ENCODE assay signal across 8 cellular contexts in genomic region chr17:43701318-43701743, GRCh38. TPM values are rescaled to one million over a fixed set of nuclear protein-coding genes. Genes with fewer than 3 reads are reported as not detected.
DNase-seq lines count a peak whose midpoint lies in the region; ATAC-seq and TF ChIP-seq lines count a peak whose summit lies in the region.

No MANE protein-coding gene starts in this region.

- no peak overlapping the region for H3K27ac Mint-ChIP-seq in CD4-positive, alpha-beta T cell

- H3K4me1 Mint-ChIP-seq in CD4-positive, alpha-beta T cell (ENCODE audit: low read depth) = peaks cover 5% of the 10 kb centered on the region

- intact Hi-C loops in CD4-positive, alpha-beta T cell (cut with DNase I, micrococcal nuclease) = no loop called here
- intact Hi-C loops in mucosa of descending colon (cut with DNase I, micrococcal nuclease) = no loop called here

- H3K4me1 ChIP-seq in mucosa of descending colon (ENCODE audit: low read depth) = no peaks in the 10 kb centered on the region

- CTCF ChIA-PET in CD4-positive, alpha-beta T cell (lab: Charles Lee) = interaction anchor here (3.3 kb wide), 1 partner anchor 59 kb away, joined by 15 read pairs; no protein-coding TSS in a partner anchor

- DNase-seq in CD4-positive, alpha-beta T cell = peak in 2 of 10 experiments; percentile 3 to 7
- peak; percentile 19 to 20 for DNase-seq in activated CD8-positive, alpha-beta memory T cell treated with anti-CD3 and anti-CD28 coated beads for 4 hours (ENCODE audit: low read depth in 2 of 2)
- DNase-seq in mucosa of descending colon (no peak), cerebellar nuclear complex (lab: John Stamatoyannopoulos, UW) (no peak), NCI-H526 (lab: John Stamatoyannopoulos, UW) (no peak)

- no peaks in the 10 kb centered on the region for H3K27me3 ChIP-seq in CD4-positive, alpha-beta T cell (ENCODE audit: control insufficient read depth, insufficient read depth, low read length)

- no peak overlapping the region for H3K4me3 ChIP-seq in mucosa of descending colon

- H3K9me3 ChIP-seq in CD4-positive, alpha-beta T cell (ENCODE audit: control insufficient read depth, low read length) = no peaks in the 10 kb centered on the region
- H3K9me3 ChIP-seq in mucosa of descending colon = no peaks in the 10 kb centered on the region

- POLR2A ChIA-PET in CD4-positive, alpha-beta T cell (lab: Charles Lee) = no interaction called here

- H3K9me3 Mint-ChIP-seq in CD4-positive, alpha-beta T cell = no peaks in the 10 kb centered on the region

- peaks cover 38% of the 10 kb centered on the region for H3K27me3 Mint-ChIP-seq in CD4-positive, alpha-beta T cell

- H3K36me3 Mint-ChIP-seq in CD4-positive, alpha-beta T cell (ENCODE audit: low read depth) = no peaks in the 10 kb centered on the region

- no peak overlapping the region for H3K4me3 Mint-ChIP-seq in CD4-positive, alpha-beta T cell

- ATAC-seq in CD4-positive, alpha-beta T cell (ENCODE audit: poor library complexity) = peak; percentile 32
- peak; percentile 60 for ATAC-seq in HG02798 (IDR thresholded peaks at IDR 0.05; ENCODE audit: poor library complexity, unreplicated experiment)
- peak; percentile 24 for ATAC-seq in mucosa of descending colon
- ATAC-seq in GM18519 (IDR thresholded peaks at IDR 0.05; ENCODE audit: low FRiP score, unreplicated experiment) = no peak
- no peak for ATAC-seq in GM19452 (IDR thresholded peaks at IDR 0.05; ENCODE audit: unreplicated experiment)

- TF ChIP-seq CTCF in CD4-positive, alpha-beta T cell (IDR thresholded peaks at IDR 0.05) = no peak
- TF ChIP-seq CTCF in mucosa of descending colon (IDR thresholded peaks at IDR 0.05) = no peak

- H3K27ac ChIP-seq in CD4-positive, alpha-beta T cell (ENCODE audit: low read depth, low read length) = no peak overlapping the region

- H3K36me3 ChIP-seq in mucosa of descending colon (ENCODE audit: low read depth) = no peaks in the 10 kb centered on the region

RNA-seq across cellular contexts. Expression of gene MEOX1, which starts 39.6 kb away (rescaled TPM):
- total RNA-seq in CD4-positive, alpha-beta T cell = under 1 TPM; 0.41 to 0.50 TPM
- 1 to 10 TPM; 1.4 to 3.5 (median 1.4) TPM for total RNA-seq in mucosa of descending colon

RNA-seq across cellular contexts. Expression of gene SOST, which starts 57.3 kb away (rescaled TPM):
- not detected for total RNA-seq in CD4-positive, alpha-beta T cell
- total RNA-seq in mucosa of descending colon = not detected

Comparison
In these comparisons a context has a peak if more than half of its experiments do, and no peak if none do; other contexts are left out.
1. ATAC-seq: peak in CD4-positive, alpha-beta T cell (single experiment), HG02798 (single experiment) and mucosa of descending colon (single experiment); none in GM18519 (single experiment) and GM19452 (single experiment).
2. DNase-seq: peak in activated CD8-positive, alpha-beta memory T cell treated with anti-CD3 and anti-CD28 coated beads for 4 hours (2 of 2); none in mucosa of descending colon (0 of 3), cerebellar nuclear complex (0 of 2) and NCI-H526 (0 of 2).